18 cellular contexts compared by ENCODE assay signal in genomic region chr10:1392127-1392526, GRCh38.
"Had no signal": no experiment of that assay in that cellular context is flagged by ENCODE, and none has a peak within 500 bp of the region (broad histone marks: within the 10 kb centered on the region; RNA-seq: fewer than 3 reads in every experiment).

No MANE protein-coding gene starts in this region.

- H3K4me1 Mint-ChIP-seq: endodermal cell; nephron; stimulated activated memory B cell treated with anti-CD40 and anti-IgM and Interleukin-4, amounts not matched to agents 10 μg/mL and 1 μg/mL and 100 μg/mL, for 72 hours had no signal

- ATAC-seq: left colon; psoas muscle; right lobe of liver; stimulated activated memory B cell treated with anti-CD40 and anti-IgM and Interleukin-4, amounts not matched to agents 10 μg/mL and 1 μg/mL and 100 μg/mL, for 72 hours; upper lobe of right lung had no signal

- H3K4me3 ChIP-seq: psoas muscle, right lobe of liver, tibial nerve, upper lobe of right lung, vagina had no signal

- H3K27me3 Mint-ChIP-seq: stimulated activated memory B cell treated with anti-CD40 and anti-IgM and Interleukin-4, amounts not matched to agents 10 μg/mL and 1 μg/mL and 100 μg/mL, for 72 hours had no signal

- DNase-seq: dermis blood vessel endothelial cell; effector CD4-positive, alpha-beta T cell; endodermal cell; erythroblast; foreskin melanocyte; hippocampal formation; left colon; occipital lobe; psoas muscle; retina; stimulated activated CD4-positive, alpha-beta T cell treated with anti-CD3 and anti-CD28 coated beads, Interleukin-4, amount 100 ng/mL, for 1 hour; upper lobe of right lung had no signal

- H3K27me3 ChIP-seq: right lobe of liver, tibial nerve, upper lobe of right lung, vagina had no signal

- H3K9me3 ChIP-seq: psoas muscle, right lobe of liver, tibial nerve, upper lobe of right lung, vagina had no signal

- H3K36me3 ChIP-seq: right lobe of liver, tibial nerve, upper lobe of right lung, vagina had no signal

- H3K4me1 ChIP-seq: psoas muscle, right lobe of liver, tibial nerve, upper lobe of right lung, vagina had no signal

- H3K36me3 Mint-ChIP-seq: stimulated activated memory B cell treated with anti-CD40 and anti-IgM and Interleukin-4, amounts not matched to agents 10 μg/mL and 1 μg/mL and 100 μg/mL, for 72 hours had no signal

- H3K4me3 Mint-ChIP-seq: endodermal cell; nephron; stimulated activated memory B cell treated with anti-CD40 and anti-IgM and Interleukin-4, amounts not matched to agents 10 μg/mL and 1 μg/mL and 100 μg/mL, for 72 hours; stimulated activated naive CD8-positive, alpha-beta T cell treated with anti-CD3 and anti-CD28 coated beads, Interleukin-15, Interleukin-2, amounts not matched to agents 100 ng/mL and 50 ng/mL, for 24 hours had no signal

- H3K27ac Mint-ChIP-seq: endodermal cell; nephron; stimulated activated memory B cell treated with anti-CD40 and anti-IgM and Interleukin-4, amounts not matched to agents 10 μg/mL and 1 μg/mL and 100 μg/mL, for 72 hours; stimulated activated naive CD8-positive, alpha-beta T cell treated with anti-CD3 and anti-CD28 coated beads, Interleukin-15, Interleukin-2, amounts not matched to agents 100 ng/mL and 50 ng/mL, for 24 hours had no signal

- H3K27ac ChIP-seq: psoas muscle, right lobe of liver, tibial nerve, upper lobe of right lung, vagina had no signal

- H3K9me3 Mint-ChIP-seq: endodermal cell; stimulated activated memory B cell treated with anti-CD40 and anti-IgM and Interleukin-4, amounts not matched to agents 10 μg/mL and 1 μg/mL and 100 μg/mL, for 72 hours; stimulated activated naive CD8-positive, alpha-beta T cell treated with anti-CD3 and anti-CD28 coated beads, Interleukin-15, Interleukin-2, amounts not matched to agents 100 ng/mL and 50 ng/mL, for 24 hours had no signal
